1 cellular context compared by ENCODE assay signal in genomic region chr22:45757068-45757467, GRCh38.
TF ChIP-seq lines count a peak whose summit lies in the region.

No MANE protein-coding gene starts in this region.

TF ChIP-seq in HEK293, 187 proteins besides CTCF, POLR2A, EP300 and RAD21 (continued from another document):
- TF ChIP-seq ZNF26 (tag by site-specific recombination; IDR thresholded peaks at IDR 0.05) (no peak), ZNF585B (tag by site-specific recombination; IDR thresholded peaks at IDR 0.05) (no peak), ZNF157 (tag by site-specific recombination; IDR thresholded peaks at IDR 0.05) (no peak), ZNF747 (tag by site-specific recombination; IDR thresholded peaks at IDR 0.05) (no peak), ZNF785 (tag by site-specific recombination; IDR thresholded peaks at IDR 0.05) (no peak), ELK4 (IDR thresholded peaks at IDR 0.05; ENCODE audit: borderline replicate concordance, low read depth, low read length) (no peak), ZNF626 (tag by site-specific recombination; IDR thresholded peaks at IDR 0.05) (no peak), ZXDB (tag by site-specific recombination; IDR thresholded peaks at IDR 0.05) (no peak), TSHZ1 (tag by site-specific recombination; IDR thresholded peaks at IDR 0.05; ENCODE audit: borderline replicate concordance) (no peak), KLF1 (tag by site-specific recombination; IDR thresholded peaks at IDR 0.05) (0 out of 2 replicates have a peak, but pooled peaks have one; percentile 25), MEIS1 (CRISPR knock-in tag; IDR thresholded peaks at IDR 0.05; ENCODE audit: borderline replicate concordance) (no peak), BCL6B (tag by site-specific recombination; IDR thresholded peaks at IDR 0.05) (no peak), BCL11B (tag by site-specific recombination; IDR thresholded peaks at IDR 0.05; ENCODE audit: low read depth) (no peak), SCRT2 (tag by site-specific recombination; IDR thresholded peaks at IDR 0.05) (no peak)
